In the genomic region with DNA sequence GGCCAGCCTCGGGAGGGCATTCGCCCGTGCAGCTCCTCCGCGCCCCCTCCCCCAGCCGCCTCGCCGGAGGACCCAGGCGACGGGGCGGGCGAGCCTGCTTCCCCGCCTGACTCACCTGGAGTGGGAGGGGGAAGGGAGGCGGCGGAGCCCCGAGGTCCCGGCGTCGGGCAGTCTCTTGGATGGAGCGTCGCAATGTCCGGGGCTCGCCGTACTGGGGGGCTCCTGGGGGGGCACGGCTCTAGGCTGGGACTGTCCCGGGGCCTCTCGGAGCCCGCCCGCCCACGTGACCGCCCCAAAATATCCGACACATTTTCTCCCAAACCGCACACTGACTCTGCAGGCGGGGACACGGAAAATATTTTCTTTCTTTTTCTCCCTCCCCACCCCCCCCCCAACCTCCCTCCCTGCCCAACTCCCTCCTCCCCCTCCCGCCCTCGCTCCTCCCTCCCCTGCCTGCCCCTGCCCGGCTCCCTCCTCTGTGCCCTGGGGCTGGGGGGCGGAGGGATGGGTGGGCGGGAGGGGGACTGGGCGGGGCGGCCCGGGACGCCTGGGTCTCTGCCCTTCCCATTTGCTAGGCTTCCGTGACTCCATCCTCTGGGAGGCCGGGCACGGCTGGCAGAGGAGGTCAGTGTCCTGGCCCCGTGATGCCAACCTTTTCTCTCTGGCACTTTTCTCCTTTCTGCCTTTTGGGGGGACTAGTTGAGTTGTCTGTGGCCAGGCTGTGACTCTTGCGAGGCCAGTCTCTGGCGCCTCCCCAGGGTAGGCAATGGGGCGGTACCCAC, we compare ENCODE assay signal across 7 cellular contexts. TPM values are rescaled to one million over a fixed set of nuclear protein-coding genes. Genes with fewer than 3 reads are reported as not detected.
A peak's percentile ranks its signal among the peaks of the same experiment; 100 is the strongest.
DNase-seq lines count a peak whose midpoint lies in the region; ATAC-seq and TF ChIP-seq lines count a peak whose summit lies in the region.

A gene (minus strand): TSS at position 351 of the 782 bp plus-strand sequence. CDS start 4,664 bp downstream, outside the sequence.

- H3K27ac ChIP-seq in OCI-LY7 (ENCODE audit: low read depth, low read length, poor library complexity, severe bottlenecking) = no peak within 1 kb of the TSS
- H3K27ac ChIP-seq in tibial artery = peak within 1 kb of the TSS; percentile 88 to 96

- POLR2A ChIA-PET in OCI-LY7 (lab: Charles Lee) = no interaction called here

- ATAC-seq in natural killer cell treated with Interleukin-12 subunit alpha and Interleukin-12 subunit beta and Interleukin-15 and Interleukin-18, amount 100 ng/mL, for 72 hours = peak; percentile 77 to 81
- no peak for ATAC-seq in HG03520 (IDR thresholded peaks at IDR 0.05; ENCODE audit: unreplicated experiment)

- H3K9me3 Mint-ChIP-seq in natural killer cell treated with Interleukin-12 subunit alpha and Interleukin-12 subunit beta and Interleukin-15 and Interleukin-18, amount 100 ng/mL, for 72 hours = no peaks in the 10 kb centered on the region

- H3K4me1 ChIP-seq in OCI-LY7 (ENCODE audit: insufficient read depth, low read length, poor library complexity, severe bottlenecking) = peaks cover 12% of the 10 kb centered on the region
- H3K4me1 ChIP-seq in tibial artery = peaks cover 11 to 77% (median 52%) of the 10 kb centered on the region in 4 donors

- no TSS peak for BruUV-seq in OCI-LY7 (replicated peaks; lab: Mats Ljungman, UMichigan)

- intact Hi-C loops in OCI-LY7 (cut with micrococcal nuclease; ENCODE audit: unreplicated experiment) (no loop called here), tibial artery (cut with DNase I; ENCODE audit: low total_unique reads) (no loop called here)

- H3K27me3 ChIP-seq in tibial artery = no peaks in the 10 kb centered on the region

- 0 out of 2 replicates have a peak within 1 kb of the TSS, but pooled peaks have one; percentile 4 for H2AFZ ChIP-seq in OCI-LY7 (ENCODE audit: low read length)

- peak within 1 kb of the TSS; percentile 24 to 82 for H3K27ac Mint-ChIP-seq in natural killer cell treated with Interleukin-12 subunit alpha and Interleukin-12 subunit beta and Interleukin-15 and Interleukin-18, amount 100 ng/mL, for 72 hours

- no peaks in the 10 kb centered on the region for H4K20me1 ChIP-seq in OCI-LY7 (ENCODE audit: insufficient read depth, low read length)

- CTCF ChIA-PET in OCI-LY7 (lab: Charles Lee; ENCODE audit: unreplicated experiment) = no interaction called here

- peak within 1 kb of the TSS; percentile 60 for H3K4me3 ChIP-seq in OCI-LY7 (ENCODE audit: low read depth, low read length, poor library complexity, severe bottlenecking)
- H3K4me3 ChIP-seq in fibroblast of mammary gland (ENCODE audit: control insufficient read depth, low read depth, low read length) = peak within 1 kb of the TSS; percentile 56
- H3K4me3 ChIP-seq in tibial artery = peak within 1 kb of the TSS; percentile 66 to 90

- peaks cover 38% of the 10 kb centered on the region in 2 donors for H3K4me1 Mint-ChIP-seq in natural killer cell treated with Interleukin-12 subunit alpha and Interleukin-12 subunit beta and Interleukin-15 and Interleukin-18, amount 100 ng/mL, for 72 hours (ENCODE audit: low read depth in 2 of 2)

- no peaks in the 10 kb centered on the region for H3K79me2 ChIP-seq in OCI-LY7 (ENCODE audit: insufficient read depth, low read depth, low read length)

- H3K36me3 Mint-ChIP-seq in natural killer cell treated with Interleukin-12 subunit alpha and Interleukin-12 subunit beta and Interleukin-15 and Interleukin-18, amount 100 ng/mL, for 72 hours = no peaks in the 10 kb centered on the region

- H3K9me3 ChIP-seq in OCI-LY7 (ENCODE audit: low read length) = no peaks in the 10 kb centered on the region
- no peaks in the 10 kb centered on the region for H3K9me3 ChIP-seq in tibial artery

- H3K9me2 ChIP-seq in OCI-LY7 (ENCODE audit: insufficient read depth, low read length) = no peaks in the 10 kb centered on the region

- peak within 1 kb of the TSS; percentile 62 for H3K4me2 ChIP-seq in OCI-LY7 (ENCODE audit: low read length)

- DNase-seq in GM20000 (ENCODE audit: low spot score) = peak; percentile 58
- no peak for DNase-seq in OCI-LY7 (ENCODE audit: low spot score)
- peak; percentile 68 for DNase-seq in activated T-helper 9 cell treated with anti-CD3 and anti-CD28 coated beads, Interleukin-2, amount 50 U/mL, for 16 hours (ENCODE audit: low read depth)
- DNase-seq in fibroblast of mammary gland (ENCODE audit: low read depth) = peak; percentile 22
- DNase-seq in natural killer cell treated with Interleukin-12 subunit alpha and Interleukin-12 subunit beta and Interleukin-15 and Interleukin-18, amount 100 ng/mL, for 72 hours (ENCODE audit: low spot score) = peak; percentile 60
- peak; percentile 74 to 93 for DNase-seq in tibial artery

- no peaks in the 10 kb centered on the region for H3K27me3 Mint-ChIP-seq in natural killer cell treated with Interleukin-12 subunit alpha and Interleukin-12 subunit beta and Interleukin-15 and Interleukin-18, amount 100 ng/mL, for 72 hours

- H3K36me3 ChIP-seq in OCI-LY7 (ENCODE audit: insufficient read depth, low read length) (no peaks in the 10 kb centered on the region), tibial artery (peaks cover 0 to 10% (median 7%) of the 10 kb centered on the region in 3 donors)

- TF ChIP-seq CTCF in GM20000 (IDR thresholded peaks at IDR 0.05; ENCODE audit: extremely low read depth, missing control alignments) = no peak
- TF ChIP-seq CTCF in OCI-LY7 (conservative IDR thresholded peaks at IDR 0.05; ENCODE audit: low read length) = no peak
- TF ChIP-seq CTCF in fibroblast of mammary gland (conservative IDR thresholded peaks at IDR 0.05; ENCODE audit: control insufficient read depth, insufficient read depth, low read depth, low read length) = no peak
- no peak for TF ChIP-seq CTCF in tibial artery (IDR thresholded peaks at IDR 0.05)

- peak within 1 kb of the TSS; percentile 79 for H3K4me3 Mint-ChIP-seq in natural killer cell treated with Interleukin-12 subunit alpha and Interleukin-12 subunit beta and Interleukin-15 and Interleukin-18, amount 100 ng/mL, for 72 hours

RNA-seq across cellular contexts. Expression of the gene that starts here (rescaled TPM):
- 1.4 and 7.0 TPM in 2 replicates for total RNA-seq in OCI-LY7 (2014; rRNA removed; shearing (Covaris generic))
- total RNA-seq in OCI-LY7 (2022) = 5.1 and 8.4 TPM in 2 replicates
- 10 to 100 TPM in 1 of 2 donors, 1 to 10 TPM in 1; 5.8 to 13.3 TPM for total RNA-seq in natural killer cell treated with Interleukin-12 subunit alpha and Interleukin-12 subunit beta and Interleukin-15 and Interleukin-18, amount 100 ng/mL, for 72 hours
